Comparison of ENCODE assay signal across 31 cellular contexts in the genomic region with DNA sequence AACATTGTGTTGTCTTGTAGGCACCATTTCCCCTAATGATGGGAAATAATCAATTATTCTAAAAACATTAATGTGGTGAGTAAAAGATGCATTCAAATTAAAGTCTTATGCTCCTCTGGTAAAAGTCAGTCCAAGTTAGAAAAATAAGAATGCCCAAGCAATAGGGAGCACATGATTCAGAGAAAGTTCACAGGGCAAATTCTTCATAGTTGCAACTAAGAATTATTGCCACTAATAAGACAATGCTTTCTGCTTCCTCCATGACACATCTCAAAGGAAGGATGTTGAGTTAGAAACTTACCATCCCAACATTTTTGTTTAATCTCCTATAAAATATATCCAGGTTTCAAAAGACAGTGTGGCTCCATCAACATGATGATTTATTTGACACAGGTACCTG. TPM values are rescaled to one million over a fixed set of nuclear protein-coding genes. Genes with fewer than 3 reads are reported as not detected.
"Had no signal": no experiment of that assay in that cellular context is flagged by ENCODE, and none has a peak within 500 bp of the region (broad histone marks: within the 10 kb centered on the region; RNA-seq: fewer than 3 reads in every experiment).

No MANE protein-coding gene starts in this region.

- H3K4me1 Mint-ChIP-seq: naive thymus-derived CD8-positive, alpha-beta T cell; stimulated activated effector memory CD8-positive, alpha-beta T cell treated with anti-CD3 and anti-CD28 coated beads, Interleukin-12 subunit alpha, Interleukin-12 subunit beta, amount 100 ng/mL, for 72 hours had no signal

- H3K36me3 Mint-ChIP-seq: stimulated activated effector memory CD8-positive, alpha-beta T cell treated with anti-CD3 and anti-CD28 coated beads, Interleukin-12 subunit alpha, Interleukin-12 subunit beta, amount 100 ng/mL, for 72 hours; type B pancreatic cell had no signal

- ATAC-seq: effector memory CD8-positive, alpha-beta T cell; esophagus mucosa; foreskin keratinocyte; gastroesophageal sphincter; heart left ventricle; left ventricle myocardium superior; lower lobe of right lung; naive thymus-derived CD8-positive, alpha-beta T cell; psoas muscle; right cardiac atrium; stimulated activated effector memory CD8-positive, alpha-beta T cell treated with anti-CD3 and anti-CD28 coated beads, Interleukin-12 subunit alpha, Interleukin-12 subunit beta, amount 100 ng/mL, for 72 hours had no signal

- DNase-seq: cortex of kidney; effector memory CD8-positive, alpha-beta T cell; foreskin keratinocyte; heart left ventricle; hippocampal formation; islet precursor cell; left ventricle myocardium superior; lower lobe of right lung; naive thymus-derived CD8-positive, alpha-beta T cell; occipital lobe; ovary; posterior cingulate gyrus; psoas muscle; right cardiac atrium; sigmoid colon; stimulated activated CD4-positive, alpha-beta T cell treated with anti-CD3 and anti-CD28 coated beads, Interleukin-2, amount 100 ng/mL, for 24 hours; stimulated activated CD4-positive, alpha-beta T cell treated with anti-CD3 and anti-CD28 coated beads, Interleukin-4, amount 100 ng/mL, for 24 hours; stimulated activated naive CD4-positive, alpha-beta T cell treated with Interleukin-2 at 50 U/mL for 16 hours; stomach; thyroid gland had no signal

- H3K4me3 ChIP-seq: gastroesophageal sphincter, heart left ventricle, lower lobe of right lung, ovary, psoas muscle, sigmoid colon, stomach, thyroid gland had no signal

- H3K4me3 Mint-ChIP-seq: effector memory CD8-positive, alpha-beta T cell; naive thymus-derived CD8-positive, alpha-beta T cell; stimulated activated effector memory CD8-positive, alpha-beta T cell treated with anti-CD3 and anti-CD28 coated beads, Interleukin-12 subunit alpha, Interleukin-12 subunit beta, amount 100 ng/mL, for 72 hours; type B pancreatic cell had no signal

- H3K27ac Mint-ChIP-seq: effector memory CD8-positive, alpha-beta T cell; naive thymus-derived CD8-positive, alpha-beta T cell; stimulated activated effector memory CD8-positive, alpha-beta T cell treated with anti-CD3 and anti-CD28 coated beads, Interleukin-12 subunit alpha, Interleukin-12 subunit beta, amount 100 ng/mL, for 72 hours; type B pancreatic cell had no signal

RNA-seq across cellular contexts. Expression of gene PHOX2B, which starts 26.4 kb away (rescaled TPM):
- total RNA-seq: dermis microvascular lymphatic vessel endothelial cell; esophagus mucosa; foreskin keratinocyte; heart left ventricle; left ventricle myocardium superior; lower lobe of right lung; mesenteric fat pad; myocyte; naive thymus-derived CD8-positive, alpha-beta T cell; occipital lobe; ovary; psoas muscle; renal cortical epithelial cell; skeletal muscle tissue; subcutaneous adipose tissue; temporal lobe; thyroid gland had no signal
